ENCODE assay signal across 18 cellular contexts in genomic region chr17:83064021-83064731, GRCh38. TPM values are rescaled to one million over a fixed set of nuclear protein-coding genes. Genes with fewer than 3 reads are reported as not detected.
DNase-seq lines count a peak whose midpoint lies in the region; ATAC-seq and TF ChIP-seq lines count a peak whose summit lies in the region.
"Had no signal": no experiment of that assay in that cellular context is flagged by ENCODE, and none has a peak within 500 bp of the region (broad histone marks: within the 10 kb centered on the region; RNA-seq: fewer than 3 reads in every experiment).

No MANE protein-coding gene starts in this region.

- H3K4me3 Mint-ChIP-seq in activated CD8-positive, alpha-beta memory T cell treated with anti-CD3 and anti-CD28 coated beads, Interleukin-2, amount 10 ng/mL, durations not matched to agents 7 days and 5 days = no peak overlapping the region
- H3K4me3 Mint-ChIP-seq: stimulated activated naive CD8-positive, alpha-beta T cell treated with anti-CD3 and anti-CD28 coated beads, Interleukin-15, Interleukin-2, amounts not matched to agents 100 ng/mL and 50 ng/mL, for 24 hours had no signal

- no peak overlapping the region for H3K27ac Mint-ChIP-seq in activated CD8-positive, alpha-beta memory T cell treated with anti-CD3 and anti-CD28 coated beads, Interleukin-2, amount 10 ng/mL, durations not matched to agents 7 days and 5 days
- H3K27ac Mint-ChIP-seq: stimulated activated naive CD8-positive, alpha-beta T cell treated with anti-CD3 and anti-CD28 coated beads, Interleukin-15, Interleukin-2, amounts not matched to agents 100 ng/mL and 50 ng/mL, for 24 hours had no signal

- ATAC-seq in activated CD8-positive, alpha-beta memory T cell treated with anti-CD3 and anti-CD28 coated beads, Interleukin-2, amount 10 ng/mL, durations not matched to agents 7 days and 5 days = no peak
- ATAC-seq in left lobe of liver = no peak
- ATAC-seq: gastrocnemius medialis, GM12878 had no signal

- CTCF ChIA-PET in activated CD8-positive, alpha-beta memory T cell treated with anti-CD3 and anti-CD28 coated beads, Interleukin-2, amount 10 ng/mL, durations not matched to agents 7 days and 5 days (lab: Charles Lee) = interaction anchor here (0.8 to 1.1 kb wide), 2 partner anchors 12 to 282 kb away, joined by 3 to 4 read pairs; no protein-coding TSS in a partner anchor

- DNase-seq in activated CD8-positive, alpha-beta memory T cell treated with anti-CD3 and anti-CD28 coated beads for 24 hours = peak; percentile 38
- DNase-seq in activated CD8-positive, alpha-beta memory T cell treated with anti-CD3 and anti-CD28 coated beads, Interleukin-2, amount 10 ng/mL, durations not matched to agents 7 days and 5 days = no peak
- DNase-seq in left lobe of liver (ENCODE audit: low spot score) (peak; percentile 45), suprapubic skin (ENCODE audit: low spot score in 2 of 2) (peak; percentile 57 to 69), glomerular visceral epithelial cell (ENCODE audit: extremely low spot score) (no peak), superior temporal gyrus (ENCODE audit: extremely low spot score) (no peak)
- DNase-seq in effector memory CD4-positive, alpha-beta T cell = no peak
- DNase-seq: ACHN; cerebellar nuclear complex; KG1; mesendoderm; NCI-H1417 treated with DMSO at 0.1 percent for 48 hours; NK-92 treated with Interleukin-12 subunit alpha and Interleukin-12 subunit beta, amount 100 ng/mL, for 24 hours; T1000 had no signal

- H3K9me3 Mint-ChIP-seq in activated CD8-positive, alpha-beta memory T cell treated with anti-CD3 and anti-CD28 coated beads, Interleukin-2, amount 10 ng/mL, durations not matched to agents 7 days and 5 days (ENCODE audit: low read depth) = no peaks in the 10 kb centered on the region
- H3K9me3 Mint-ChIP-seq: stimulated activated naive CD8-positive, alpha-beta T cell treated with anti-CD3 and anti-CD28 coated beads, Interleukin-15, Interleukin-2, amounts not matched to agents 100 ng/mL and 50 ng/mL, for 24 hours had no signal

- H3K27me3 ChIP-seq in suprapubic skin = no peaks in the 10 kb centered on the region
- H3K27me3 ChIP-seq in effector memory CD4-positive, alpha-beta T cell (replicated peaks; ENCODE audit: control insufficient read depth, insufficient read depth, low read length, poor library complexity, severe bottlenecking) = no peaks in the 10 kb centered on the region
- H3K27me3 ChIP-seq: gastrocnemius medialis had no signal

- H3K4me1 ChIP-seq in suprapubic skin = peaks cover 23% of the 10 kb centered on the region
- H3K4me1 ChIP-seq in effector memory CD4-positive, alpha-beta T cell (ENCODE audit: control insufficient read depth, insufficient read depth, low read length, poor library complexity, severe bottlenecking) = peaks cover 5% of the 10 kb centered on the region
- H3K4me1 ChIP-seq: gastrocnemius medialis had no signal

- peaks cover 15% of the 10 kb centered on the region for H3K27me3 Mint-ChIP-seq in activated CD8-positive, alpha-beta memory T cell treated with anti-CD3 and anti-CD28 coated beads, Interleukin-2, amount 10 ng/mL, durations not matched to agents 7 days and 5 days
- H3K27me3 Mint-ChIP-seq: stimulated activated naive CD8-positive, alpha-beta T cell treated with anti-CD3 and anti-CD28 coated beads, Interleukin-15, Interleukin-2, amounts not matched to agents 100 ng/mL and 50 ng/mL, for 24 hours had no signal

- no peaks in the 10 kb centered on the region for H3K9me3 ChIP-seq in suprapubic skin
- H3K9me3 ChIP-seq in effector memory CD4-positive, alpha-beta T cell (ENCODE audit: control insufficient read depth, low read length) = no peaks in the 10 kb centered on the region
- H3K9me3 ChIP-seq: gastrocnemius medialis had no signal

- 90% methylated on average over 9 of the region's 18 CpGs for WGBS in suprapubic skin

- H3K36me3 ChIP-seq in suprapubic skin = no peaks in the 10 kb centered on the region
- H3K36me3 ChIP-seq in effector memory CD4-positive, alpha-beta T cell (ENCODE audit: control insufficient read depth, insufficient read depth, low read length) = no peaks in the 10 kb centered on the region
- H3K36me3 ChIP-seq: gastrocnemius medialis had no signal

- no peaks in the 10 kb centered on the region for H3K36me3 Mint-ChIP-seq in activated CD8-positive, alpha-beta memory T cell treated with anti-CD3 and anti-CD28 coated beads, Interleukin-2, amount 10 ng/mL, durations not matched to agents 7 days and 5 days

- TF ChIP-seq EP300 in suprapubic skin (IDR thresholded peaks at IDR 0.05) = no peak

- TF ChIP-seq POLR2A in suprapubic skin (IDR thresholded peaks at IDR 0.05) = no peak

- no peak overlapping the region for H3K4me3 ChIP-seq in suprapubic skin
- no peak overlapping the region for H3K4me3 ChIP-seq in effector memory CD4-positive, alpha-beta T cell (ENCODE audit: insufficient read depth, low read depth, low read length, poor library complexity, severe bottlenecking)
- H3K4me3 ChIP-seq: gastrocnemius medialis, GM12878 had no signal

- peak overlapping the region; percentile 72 for H3K27ac ChIP-seq in VCaP
- no peak overlapping the region for H3K27ac ChIP-seq in suprapubic skin
- H3K27ac ChIP-seq in effector memory CD4-positive, alpha-beta T cell (ENCODE audit: insufficient read depth, low read length, poor library complexity, severe bottlenecking) = no peak overlapping the region
- H3K27ac ChIP-seq: gastrocnemius medialis had no signal

- TF ChIP-seq CTCF in VCaP (conservative IDR thresholded peaks at IDR 0.05) (no peak), suprapubic skin (IDR thresholded peaks at IDR 0.05) (no peak)

- peaks cover 8% of the 10 kb centered on the region for H3K4me1 Mint-ChIP-seq in activated CD8-positive, alpha-beta memory T cell treated with anti-CD3 and anti-CD28 coated beads, Interleukin-2, amount 10 ng/mL, durations not matched to agents 7 days and 5 days

RNA-seq across cellular contexts. Expression of gene METRNL, which starts 15.2 kb away (rescaled TPM):
- 10 to 100 TPM; 42.9 to 49.9 TPM for total RNA-seq in activated CD8-positive, alpha-beta memory T cell treated with anti-CD3 and anti-CD28 coated beads, Interleukin-2, amount 10 ng/mL, durations not matched to agents 7 days and 5 days
- 4.7 TPM for total RNA-seq in left lobe of liver
- 100 to 1,000 TPM in 3 of 4 donors, 10 to 100 TPM in 1; 59.1 to 222 (median 155) TPM for total RNA-seq in suprapubic skin

Comparison
In these comparisons a context has a peak if more than half of its experiments do, and no peak if none do; other contexts are left out.
1. DNase-seq: peak in activated CD8-positive, alpha-beta memory T cell treated with anti-CD3 and anti-CD28 coated beads for 24 hours (single experiment), left lobe of liver (single experiment) and suprapubic skin (2 of 2); none in activated CD8-positive, alpha-beta memory T cell treated with anti-CD3 and anti-CD28 coated beads, Interleukin-2, amount 10 ng/mL, durations not matched to agents 7 days and 5 days (single experiment), glomerular visceral epithelial cell (single experiment), superior temporal gyrus (single experiment) and effector memory CD4-positive, alpha-beta T cell (0 of 3).